1 cellular context compared by ENCODE assay signal in genomic region chr16:30065943-30066881, GRCh38.
TF ChIP-seq lines count a peak whose summit lies in the region.

No MANE protein-coding gene starts in this region.

TF ChIP-seq in K562, 482 proteins besides CTCF, POLR2A, EP300 and RAD21 (continued from another document and continues in another):
- TF ChIP-seq SETDB1 (IDR thresholded peaks at IDR 0.05; ENCODE audit: low read length) = no peak
- TF ChIP-seq SMAD2 (IDR thresholded peaks at IDR 0.05; ENCODE audit: low read depth, low read length) = no peak
- peak; percentile 56; the same call in 1 of the 2 replicates for TF ChIP-seq ZNF740 (CRISPR knock-in tag; IDR thresholded peaks at IDR 0.05)
- TF ChIP-seq ZNF740 (tag; IDR thresholded peaks at IDR 0.05) = no peak
- 0 out of 2 replicates have a peak, but pooled peaks have one; percentile 21 for TF ChIP-seq ZBTB34 (CRISPR knock-in tag; IDR thresholded peaks at IDR 0.05)
- TF ChIP-seq SUPT5H (IDR thresholded peaks at IDR 0.05) = peak; percentile 63; the same call in 1 of the 2 replicates
- TF ChIP-seq ZNF253 (CRISPR knock-in tag; conservative IDR thresholded peaks at IDR 0.05) = no peak
- 0 out of 2 replicates have a peak, but pooled peaks have one; percentile 48 for TF ChIP-seq REST (CRISPR knock-in tag; IDR thresholded peaks at IDR 0.05; ENCODE audit: low read depth)
- TF ChIP-seq GATAD2B (IDR thresholded peaks at IDR 0.05; ENCODE audit: borderline replicate concordance) = no peak
- no peak for TF ChIP-seq ZNF311 (CRISPR knock-in tag; IDR thresholded peaks at IDR 0.05)
- TF ChIP-seq DIDO1 (tag; IDR thresholded peaks at IDR 0.05; ENCODE audit: low read depth) = no peak
- TF ChIP-seq CHD7 (IDR thresholded peaks at IDR 0.05; ENCODE audit: low read depth, low read length) = no peak
- peak; percentile 46 for TF ChIP-seq ARID1B (IDR thresholded peaks at IDR 0.05)
- peak; percentile 90 for TF ChIP-seq NFE2 (IDR thresholded peaks at IDR 0.05; ENCODE audit: low read depth)
- TF ChIP-seq CHCHD3 (CRISPR knock-in tag; IDR thresholded peaks at IDR 0.05) = no peak
- TF ChIP-seq STAT6 (CRISPR knock-in tag; IDR thresholded peaks at IDR 0.05) = 0 out of 2 replicates have a peak, but pooled peaks have one; percentile 12
- TF ChIP-seq TOE1 (IDR thresholded peaks at IDR 0.05; ENCODE audit: borderline replicate concordance) = no peak; the same call in 1 of the 2 replicates
- TF ChIP-seq TOE1 (CRISPR knock-in tag; IDR thresholded peaks at IDR 0.05; ENCODE audit: borderline replicate concordance, low read depth) = no peak
- TF ChIP-seq SIX5 (IDR thresholded peaks at IDR 0.05; ENCODE audit: borderline replicate concordance in 1 of 2, insufficient read depth in 1 of 2, low read depth in 1 of 2, low read length in 2 of 2) = no peak
- TF ChIP-seq ZFX (CRISPR knock-in tag; IDR thresholded peaks at IDR 0.05) = peak; percentile 53
- TF ChIP-seq IRF1 (CRISPR knock-in tag; IDR thresholded peaks at IDR 0.05; ENCODE audit: borderline replicate concordance) = no peak
- no peak for TF ChIP-seq ASH1L (IDR thresholded peaks at IDR 0.05; ENCODE audit: borderline replicate concordance, low read depth, partially characterized antibody)
- no peak for TF ChIP-seq VEZF1 (CRISPR knock-in tag; IDR thresholded peaks at IDR 0.05)
- TF ChIP-seq HDAC6 (IDR thresholded peaks at IDR 0.05; ENCODE audit: low read depth, low read length) = no peak
- TF ChIP-seq CBX8 (IDR thresholded peaks at IDR 0.05; ENCODE audit: borderline replicate concordance, extremely low read depth, low read depth, low read length, poor library complexity, severe bottlenecking) = no peak
- TF ChIP-seq ZEB2 (IDR thresholded peaks at IDR 0.05) = 0 out of 2 replicates have a peak, but pooled peaks have one; percentile 18
- TF ChIP-seq HMG20B (CRISPR knock-in tag; IDR thresholded peaks at IDR 0.05) = no peak
- no peak for TF ChIP-seq ZBTB49 (CRISPR knock-in tag; IDR thresholded peaks at IDR 0.05; ENCODE audit: borderline replicate concordance)
- TF ChIP-seq ESRRB (CRISPR knock-in tag; IDR thresholded peaks at IDR 0.05; ENCODE audit: borderline replicate concordance) = no peak
